8 cellular contexts compared by ENCODE assay signal in genomic region chr13:27450921-27451461, GRCh38. TPM values are rescaled to one million over a fixed set of nuclear protein-coding genes. Genes with fewer than 3 reads are reported as not detected.
A peak's percentile ranks its signal among the peaks of the same experiment; 100 is the strongest.
DNase-seq lines count a peak whose midpoint lies in the region; TF ChIP-seq lines count a peak whose summit lies in the region.

No MANE protein-coding gene starts in this region.

- H3K9me3 Mint-ChIP-seq in brain: no peaks in the 10 kb centered on the region

- peak overlapping the region; percentile 86 to 94 (median 91) for H3K4me3 Mint-ChIP-seq in brain

- peaks cover 56% of the 10 kb centered on the region for H3K4me1 Mint-ChIP-seq in brain

- TF ChIP-seq CTCF in RWPE1 (conservative IDR thresholded peaks at IDR 0.05; ENCODE audit: low read depth) (no peak), brain (conservative IDR thresholded peaks at IDR 0.05) (no peak), GM10266 (IDR thresholded peaks at IDR 0.05; ENCODE audit: control insufficient read depth, insufficient read depth, low read depth, missing control alignments) (no peak)

- H3K36me3 Mint-ChIP-seq in brain: no peaks in the 10 kb centered on the region

- peak overlapping the region; percentile 68 for H3K9ac ChIP-seq in iPS-15b (ENCODE audit: low read depth, low read length)

- CTCF ChIA-PET in RWPE1 (lab: Yijun Ruan, JAX): interaction anchor here (0.6 to 1.9 kb wide), 4 partner anchors 25 to 503 kb away, joined by 3 to 5 read pairs (median 3); no protein-coding TSS in a partner anchor

- H3K27ac ChIP-seq in RWPE1: peak overlapping the region; percentile 99

- peak overlapping the region; percentile 92 to 98 (median 97) for H3K27ac Mint-ChIP-seq in brain

- H3K27me3 Mint-ChIP-seq in brain: peaks cover 5% of the 10 kb centered on the region

- no peaks in the 10 kb centered on the region for H3K9me3 ChIP-seq in iPS-15b (ENCODE audit: control insufficient read depth, insufficient read depth, low read length)

- H3K4me1 ChIP-seq in iPS-15b (ENCODE audit: control insufficient read depth, insufficient read depth, low read length): peaks cover 5% of the 10 kb centered on the region

- H3K4me3 ChIP-seq in H7 (ENCODE audit: insufficient read depth, low read depth, low read length) (peak overlapping the region; percentile 90), iPS-15b (ENCODE audit: low read depth, low read length) (peak overlapping the region; percentile 94)

- peaks cover 7% of the 10 kb centered on the region; the same call in 1 of the 2 replicates for H3K27me3 ChIP-seq in H7 (ENCODE audit: control insufficient read depth, insufficient read depth, low read length)
- H3K27me3 ChIP-seq in iPS-15b (ENCODE audit: control insufficient read depth, insufficient read depth, low read length): no peaks in the 10 kb centered on the region

- no peaks in the 10 kb centered on the region for H3K36me3 ChIP-seq in H7 (replicated peaks; ENCODE audit: control insufficient read depth, insufficient read depth, low read length)
- H3K36me3 ChIP-seq in iPS-15b (ENCODE audit: control insufficient read depth, insufficient read depth, low read length): no peaks in the 10 kb centered on the region

- DNase-seq in A172 (ENCODE audit: low spot score): peak; percentile 44
- DNase-seq in H7: peak; percentile 78
- peak; percentile 61 for DNase-seq in RWPE1 (ENCODE audit: low spot score)
- peak; percentile 83 for DNase-seq in retina
- no peak for DNase-seq in NCI-H2107 treated with DMSO at 0.1 percent for 48 hours (lab: John Stamatoyannopoulos, UW; ENCODE audit: unreplicated experiment)
- DNase-seq in GM10266 (ENCODE audit: extremely low spot score): no peak

- POLR2A ChIA-PET in RWPE1 (lab: Yijun Ruan, JAX; ENCODE audit: low non-redundant PET): no interaction called here

RNA-seq across cellular contexts. Expression of gene MTIF3, which starts 0.6 kb away (rescaled TPM):
- total RNA-seq in A172 (2014; rRNA removed; shearing (Covaris generic)): 77.4 and 113 TPM in 2 replicates
- 29.9 and 64.9 TPM in 2 replicates for total RNA-seq in H7 (2014; rRNA removed; shearing (Covaris generic))
- 28.0 TPM for polyA plus RNA-seq in brain (ENCODE audit: insufficient read depth, low read depth, low replicate concordance)

RNA-seq across cellular contexts. Expression of gene GTF3A, which starts 26.6 kb away (rescaled TPM):
- total RNA-seq in A172 (2014; rRNA removed; shearing (Covaris generic)): 150 and 155 TPM in 2 replicates
- total RNA-seq in H7 (2014; rRNA removed; shearing (Covaris generic)): 80.7 and 90.5 TPM in 2 replicates
- polyA plus RNA-seq in brain (ENCODE audit: insufficient read depth, low read depth, low replicate concordance): 116 TPM

Comparison
In these comparisons a context has a peak if more than half of its experiments do, and no peak if none do; other contexts are left out.
1. DNase-seq: peak in A172 (single experiment), H7 (single experiment), RWPE1 (single experiment) and retina (single experiment); none in NCI-H2107 treated with DMSO at 0.1 percent for 48 hours (single experiment) and GM10266 (single experiment).